32 cellular contexts compared by ENCODE assay signal in genomic region chr1:76571248-76571647, GRCh38.
"Had no signal": no experiment of that assay in that cellular context is flagged by ENCODE, and none has a peak within 500 bp of the region (broad histone marks: within the 10 kb centered on the region; RNA-seq: fewer than 3 reads in every experiment).

No MANE protein-coding gene starts in this region.

- DNase-seq: activated effector memory CD4-positive, alpha-beta T cell treated with anti-CD3 and anti-CD28 coated beads, Interleukin-2, amount 50 U/mL, for 16 hours; activated effector memory CD4-positive, alpha-beta T cell treated with Interleukin-2 at 50 U/mL for 16 hours; activated gamma-delta T cell; activated gamma-delta T cell treated with Interleukin-2 at 50 U/mL for 16 hours; activated naive CD4-positive, alpha-beta T cell; activated naive CD4-positive, alpha-beta T cell treated with anti-CD3 and anti-CD28 coated beads for 36 hours; activated naive CD4-positive, alpha-beta T cell treated with anti-CD3 and anti-CD28 coated beads, Interleukin-2, amount 10 ng/mL, durations not matched to agents 7 days and 5 days; activated naive CD4-positive, alpha-beta T cell treated with anti-CD3 and anti-CD28 coated beads, Interleukin-2, amount 50 U/mL, for 16 hours; activated naive CD4-positive, alpha-beta T cell treated with Interleukin-2 at 50 U/mL for 16 hours; activated naive CD8-positive, alpha-beta T cell treated with anti-CD3 and anti-CD28 coated beads for 36 hours; activated naive CD8-positive, alpha-beta T cell treated with anti-CD3 and anti-CD28 coated beads, Interleukin-2, amount 10 ng/mL, durations not matched to agents 7 days and 5 days; activated naive CD8-positive, alpha-beta T cell treated with anti-CD3 and anti-CD28 coated beads, Interleukin-2, amount 50 U/mL, for 24 hours; activated T-cell treated with anti-CD3 and anti-CD28 coated beads, Interleukin-2, amount 50 U/mL, for 1 hour; activated T-cell treated with anti-CD3 and anti-CD28 coated beads, Interleukin-2, amount 50 U/mL, for 24 hours; activated T-cell treated with anti-CD3 and anti-CD28 coated beads, Interleukin-2, amount 50 U/mL, for 4 hours; activated T-cell treated with anti-CD3 and anti-CD28 coated beads, Interleukin-2, amount 50 U/mL, for 48 hours; activated T-cell treated with anti-CD3 and anti-CD28 coated beads, Interleukin-2, amount 50 U/mL, for 72 hours; adrenal gland; amniotic stem cell; amygdala; anterior cingulate cortex; aorta; body of pancreas; brain microvascular endothelial cell; caudate nucleus; central memory CD4-positive, alpha-beta T cell; cerebellar nuclear complex had no signal

- H3K4me3 ChIP-seq: adrenal gland, ascending aorta, body of pancreas, breast epithelium, cardiac muscle cell had no signal

- H3K9me3 ChIP-seq: adrenal gland, ascending aorta, body of pancreas, breast epithelium had no signal

- H3K4me1 ChIP-seq: adrenal gland, ascending aorta, body of pancreas, breast epithelium had no signal

- H3K27me3 ChIP-seq: adrenal gland, ascending aorta, body of pancreas, brain microvascular endothelial cell, breast epithelium, cardiac muscle cell had no signal

- H3K27ac ChIP-seq: adrenal gland, ascending aorta, body of pancreas, brain microvascular endothelial cell, breast epithelium, cardiac muscle cell had no signal

- H3K36me3 ChIP-seq: adrenal gland, ascending aorta, brain microvascular endothelial cell, breast epithelium, cardiac muscle cell had no signal

- FAIRE-seq: astrocyte, bronchial epithelial cell had no signal
